Comparison of ENCODE assay signal across 1 cellular context in the genomic region with DNA sequence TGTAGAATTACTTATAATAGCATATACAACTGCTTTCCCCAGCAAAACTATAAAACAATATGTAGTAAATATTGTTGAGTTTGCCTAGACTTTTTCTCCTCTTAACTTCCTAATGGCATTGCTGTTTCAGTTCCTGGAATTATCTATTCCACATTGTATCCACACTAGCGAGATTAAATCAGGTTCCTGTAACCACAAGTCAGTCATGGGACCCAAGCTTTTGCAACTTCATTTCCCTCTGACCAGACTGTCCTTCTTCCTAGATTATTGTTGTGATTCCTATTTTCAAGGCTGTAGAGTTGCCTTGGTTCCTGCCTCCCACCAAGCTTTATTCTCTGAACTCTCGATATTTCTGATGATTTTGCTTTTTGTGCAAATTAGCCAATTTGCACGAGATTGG.
A peak's percentile ranks its signal among the peaks of the same experiment; 100 is the strongest.
TF ChIP-seq lines count a peak whose summit lies in the region.

No MANE protein-coding gene starts in this region.

TF ChIP-seq in K562, 482 proteins besides CTCF, POLR2A, EP300 and RAD21 (continued from another document):
- TF ChIP-seq TEAD4 (IDR thresholded peaks at IDR 0.05; ENCODE audit: low read length) = peak; percentile 30; the same call in 1 of the 2 replicates
- TF ChIP-seq TEAD4 (CRISPR knock-in tag; IDR thresholded peaks at IDR 0.05; ENCODE audit: borderline replicate concordance) = no peak
- TF ChIP-seq SMAD2 (IDR thresholded peaks at IDR 0.05; ENCODE audit: low read depth, low read length) = no peak
- no peak for TF ChIP-seq ZNF551 (CRISPR knock-in tag; IDR thresholded peaks at IDR 0.05)
- peak; percentile 87 for TF ChIP-seq SOX6 (IDR thresholded peaks at IDR 0.05)
- peak; percentile 61; the same call in 1 of the 2 replicates for TF ChIP-seq KLF6 (CRISPR knock-in tag; IDR thresholded peaks at IDR 0.05; ENCODE audit: borderline replicate concordance)
- TF ChIP-seq TOE1 (IDR thresholded peaks at IDR 0.05; ENCODE audit: borderline replicate concordance) = 0 out of 2 replicates have a peak, but pooled peaks have one; percentile 39
- no peak for TF ChIP-seq TOE1 (CRISPR knock-in tag; IDR thresholded peaks at IDR 0.05; ENCODE audit: borderline replicate concordance, low read depth)
- TF ChIP-seq, protein P1, sequence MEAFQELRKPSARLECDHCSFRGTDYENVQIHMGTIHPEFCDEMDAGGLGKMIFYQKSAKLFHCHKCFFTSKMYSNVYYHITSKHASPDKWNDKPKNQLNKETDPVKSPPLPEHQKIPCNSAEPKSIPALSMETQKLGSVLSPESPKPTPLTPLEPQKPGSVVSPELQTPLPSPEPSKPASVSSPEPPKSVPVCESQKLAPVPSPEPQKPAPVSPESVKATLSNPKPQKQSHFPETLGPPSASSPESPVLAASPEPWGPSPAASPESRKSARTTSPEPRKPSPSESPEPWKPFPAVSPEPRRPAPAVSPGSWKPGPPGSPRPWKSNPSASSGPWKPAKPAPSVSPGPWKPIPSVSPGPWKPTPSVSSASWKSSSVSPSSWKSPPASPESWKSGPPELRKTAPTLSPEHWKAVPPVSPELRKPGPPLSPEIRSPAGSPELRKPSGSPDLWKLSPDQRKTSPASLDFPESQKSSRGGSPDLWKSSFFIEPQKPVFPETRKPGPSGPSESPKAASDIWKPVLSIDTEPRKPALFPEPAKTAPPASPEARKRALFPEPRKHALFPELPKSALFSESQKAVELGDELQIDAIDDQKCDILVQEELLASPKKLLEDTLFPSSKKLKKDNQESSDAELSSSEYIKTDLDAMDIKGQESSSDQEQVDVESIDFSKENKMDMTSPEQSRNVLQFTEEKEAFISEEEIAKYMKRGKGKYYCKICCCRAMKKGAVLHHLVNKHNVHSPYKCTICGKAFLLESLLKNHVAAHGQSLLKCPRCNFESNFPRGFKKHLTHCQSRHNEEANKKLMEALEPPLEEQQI (IDR thresholded peaks at IDR 0.05) = peak; percentile 15; the same call in 1 of the 2 replicates
- TF ChIP-seq, protein P2, sequence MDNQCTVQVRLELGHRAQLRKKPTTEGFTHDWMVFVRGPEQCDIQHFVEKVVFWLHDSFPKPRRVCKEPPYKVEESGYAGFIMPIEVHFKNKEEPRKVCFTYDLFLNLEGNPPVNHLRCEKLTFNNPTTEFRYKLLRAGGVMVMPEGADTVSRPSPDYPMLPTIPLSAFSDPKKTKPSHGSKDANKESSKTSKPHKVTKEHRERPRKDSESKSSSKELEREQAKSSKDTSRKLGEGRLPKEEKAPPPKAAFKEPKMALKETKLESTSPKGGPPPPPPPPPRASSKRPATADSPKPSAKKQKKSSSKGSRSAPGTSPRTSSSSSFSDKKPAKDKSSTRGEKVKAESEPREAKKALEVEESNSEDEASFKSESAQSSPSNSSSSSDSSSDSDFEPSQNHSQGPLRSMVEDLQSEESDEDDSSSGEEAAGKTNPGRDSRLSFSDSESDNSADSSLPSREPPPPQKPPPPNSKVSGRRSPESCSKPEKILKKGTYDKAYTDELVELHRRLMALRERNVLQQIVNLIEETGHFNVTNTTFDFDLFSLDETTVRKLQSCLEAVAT (IDR thresholded peaks at IDR 0.05) = peak in 1 of 2 experiments; percentile 39; a peak in 1 of 4 replicates
- TF ChIP-seq, protein P3, sequence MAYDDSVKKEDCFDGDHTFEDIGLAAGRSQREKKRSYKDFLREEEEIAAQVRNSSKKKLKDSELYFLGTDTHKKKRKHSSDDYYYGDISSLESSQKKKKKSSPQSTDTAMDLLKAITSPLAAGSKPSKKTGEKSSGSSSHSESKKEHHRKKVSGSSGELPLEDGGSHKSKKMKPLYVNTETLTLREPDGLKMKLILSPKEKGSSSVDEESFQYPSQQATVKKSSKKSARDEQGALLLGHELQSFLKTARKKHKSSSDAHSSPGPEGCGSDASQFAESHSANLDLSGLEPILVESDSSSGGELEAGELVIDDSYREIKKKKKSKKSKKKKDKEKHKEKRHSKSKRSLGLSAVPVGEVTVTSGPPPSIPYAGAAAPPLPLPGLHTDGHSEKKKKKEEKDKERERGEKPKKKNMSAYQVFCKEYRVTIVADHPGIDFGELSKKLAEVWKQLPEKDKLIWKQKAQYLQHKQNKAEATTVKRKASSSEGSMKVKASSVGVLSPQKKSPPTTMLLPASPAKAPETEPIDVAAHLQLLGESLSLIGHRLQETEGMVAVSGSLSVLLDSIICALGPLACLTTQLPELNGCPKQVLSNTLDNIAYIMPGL (CRISPR knock-in tag; IDR thresholded peaks at IDR 0.05) = no peak
- TF ChIP-seq ARID1B (IDR thresholded peaks at IDR 0.05) = peak; percentile 73
